In genomic region chr1:151534662-151535278, GRCh38 we compare ENCODE assay signal across 8 cellular contexts. TPM values are rescaled to one million over a fixed set of nuclear protein-coding genes. Genes with fewer than 3 reads are reported as not detected.
DNase-seq lines count a peak whose midpoint lies in the region; ATAC-seq and TF ChIP-seq lines count a peak whose summit lies in the region.

No MANE protein-coding gene starts in this region.

- CTCF ChIA-PET in activated CD4-positive, alpha-beta memory T cell treated with anti-CD3 and anti-CD28 coated beads, Interleukin-2, amount 10 ng/mL, durations not matched to agents 7 days and 5 days (lab: Charles Lee): interaction anchor here (0.6 to 2.0 kb wide), 7 partner anchors 9 to 302 kb away, joined by 3 to 11 read pairs (median 4); no protein-coding TSS in a partner anchor

- H3K4me2 ChIP-seq in mesendoderm (ENCODE audit: low read length): no peak overlapping the region

- H3K18ac ChIP-seq in mesendoderm (ENCODE audit: low read length): no peak overlapping the region

- POLR2A ChIA-PET in activated CD4-positive, alpha-beta memory T cell treated with anti-CD3 and anti-CD28 coated beads, Interleukin-2, amount 10 ng/mL, durations not matched to agents 7 days and 5 days (lab: Charles Lee): no interaction called here

- H4K5ac ChIP-seq in mesendoderm (ENCODE audit: low read length): no peak overlapping the region

- no peak overlapping the region for H3K56ac ChIP-seq in mesendoderm (ENCODE audit: low read length)

- no peak for ATAC-seq in GM18907 (IDR thresholded peaks at IDR 0.05; ENCODE audit: unreplicated experiment)

- TF ChIP-seq CTCF in BE2C (IDR thresholded peaks at IDR 0.05; ENCODE audit: low read depth, low read length): peak; percentile 99

- no peak overlapping the region for H3K23ac ChIP-seq in mesendoderm (ENCODE audit: low read length)

- H3K27me3 Mint-ChIP-seq in activated CD4-positive, alpha-beta memory T cell treated with anti-CD3 and anti-CD28 coated beads, Interleukin-2, amount 10 ng/mL, durations not matched to agents 7 days and 5 days: no peaks in the 10 kb centered on the region

- H3K36me3 Mint-ChIP-seq in activated CD4-positive, alpha-beta memory T cell treated with anti-CD3 and anti-CD28 coated beads, Interleukin-2, amount 10 ng/mL, durations not matched to agents 7 days and 5 days (ENCODE audit: low read depth): no peaks in the 10 kb centered on the region

- H2BK120ac ChIP-seq in mesendoderm (ENCODE audit: low read depth, low read length): no peak overlapping the region

- H3K9ac ChIP-seq in mesendoderm (ENCODE audit: low read length): no peak overlapping the region

- no peak overlapping the region for H3K4me3 Mint-ChIP-seq in activated CD4-positive, alpha-beta memory T cell treated with anti-CD3 and anti-CD28 coated beads, Interleukin-2, amount 10 ng/mL, durations not matched to agents 7 days and 5 days

- H3K27ac ChIP-seq in mesendoderm (ENCODE audit: low read depth, low read length): no peak overlapping the region

- no peak overlapping the region for H2BK15ac ChIP-seq in mesendoderm (replicated peaks; ENCODE audit: low read depth)

- H3K4me3 ChIP-seq in BE2C (ENCODE audit: low read depth, low read length) (no peak overlapping the region), mesendoderm (ENCODE audit: low read length) (no peak overlapping the region)

- no peak overlapping the region for H2AK5ac ChIP-seq in mesendoderm (ENCODE audit: low read length)

- peak; percentile 86 for DNase-seq in BE2C
- DNase-seq in H4 (ENCODE audit: low spot score): peak; percentile 55
- DNase-seq in NCI-H774 (lab: John Stamatoyannopoulos, UW): peak; percentile 55
- peak; percentile 83 for DNase-seq in activated CD4-positive, alpha-beta memory T cell treated with anti-CD3 and anti-CD28 coated beads, Interleukin-2, amount 10 ng/mL, durations not matched to agents 7 days and 5 days
- DNase-seq in effector CD8-positive, alpha-beta T cell (lab: John Stamatoyannopoulos, UW): peak; percentile 53
- DNase-seq in mesendoderm: peak; percentile 78
- DNase-seq in stimulated activated CD8-positive, alpha-beta memory T cell treated with anti-CD3 and anti-CD28 coated beads, Interleukin-4, amount 100 ng/mL, for 48 hours: peak; percentile 92

- H3K4ac ChIP-seq in mesendoderm (ENCODE audit: low read depth, low read length): no peak overlapping the region

- H3K9me3 Mint-ChIP-seq in activated CD4-positive, alpha-beta memory T cell treated with anti-CD3 and anti-CD28 coated beads, Interleukin-2, amount 10 ng/mL, durations not matched to agents 7 days and 5 days: no peaks in the 10 kb centered on the region

- H3K4me1 Mint-ChIP-seq in activated CD4-positive, alpha-beta memory T cell treated with anti-CD3 and anti-CD28 coated beads, Interleukin-2, amount 10 ng/mL, durations not matched to agents 7 days and 5 days: peaks cover 6% of the 10 kb centered on the region

- H2BK5ac ChIP-seq in mesendoderm (ENCODE audit: low read length): no peak overlapping the region

- no peak overlapping the region for H3K27ac Mint-ChIP-seq in activated CD4-positive, alpha-beta memory T cell treated with anti-CD3 and anti-CD28 coated beads, Interleukin-2, amount 10 ng/mL, durations not matched to agents 7 days and 5 days

- H3K36me3 ChIP-seq in BE2C: no peaks in the 10 kb centered on the region
- H3K36me3 ChIP-seq in mesendoderm (ENCODE audit: control insufficient read depth, insufficient read depth, low read length): no peaks in the 10 kb centered on the region

- H3K79me1 ChIP-seq in mesendoderm (ENCODE audit: low read length): no peaks in the 10 kb centered on the region

- no peak overlapping the region for H4K8ac ChIP-seq in mesendoderm (ENCODE audit: low read depth, low read length)

- WGBS in mesendoderm (ENCODE audit: extremely low coverage, insufficient coverage, low lambda C conversion rate): no CpG with 5 or more reads among the region's 12 CpGs

- H3K27me3 ChIP-seq in BE2C: no peaks in the 10 kb centered on the region
- H3K27me3 ChIP-seq in mesendoderm (ENCODE audit: insufficient read depth, low read length, poor library complexity): no peaks in the 10 kb centered on the region

- H3K4me1 ChIP-seq in BE2C: peaks cover 5% of the 10 kb centered on the region; the same call in 1 of the 2 replicates
- H3K4me1 ChIP-seq in mesendoderm (ENCODE audit: control insufficient read depth, low read depth, low read length): peaks cover 2% of the 10 kb centered on the region

- no peaks in the 10 kb centered on the region for H3K9me3 ChIP-seq in BE2C

- H3K79me2 ChIP-seq in mesendoderm (ENCODE audit: control insufficient read depth, insufficient read depth, low read length): no peaks in the 10 kb centered on the region

RNA-seq across cellular contexts. Expression of gene TUFT1, which starts 5.3 kb away (rescaled TPM):
- polyA plus RNA-seq in BE2C (2012; ENCODE audit: insufficient read depth, insufficient read length, low read depth): 4.3 TPM
- 4.1 and 4.5 TPM in 2 replicates for total RNA-seq in H4 (2014; rRNA removed; shearing (Covaris generic))
- 1 to 10 TPM; 4.5 to 4.9 TPM for total RNA-seq in activated CD4-positive, alpha-beta memory T cell treated with anti-CD3 and anti-CD28 coated beads, Interleukin-2, amount 10 ng/mL, durations not matched to agents 7 days and 5 days
- 16.9 TPM for polyA plus RNA-seq in mesendoderm (2013, experiment 1 of 2)
- polyA plus RNA-seq in mesendoderm (2013, experiment 2 of 2): 17.1 TPM

RNA-seq across cellular contexts. Expression of gene CGN, which starts 23.6 kb away (rescaled TPM):
- polyA plus RNA-seq in BE2C (2012; ENCODE audit: insufficient read depth, insufficient read length, low read depth): 26.1 TPM
- 0.31 and 1.8 TPM in 2 replicates for total RNA-seq in H4 (2014; rRNA removed; shearing (Covaris generic))
- under 1 TPM; 0.43 to 0.96 TPM for total RNA-seq in activated CD4-positive, alpha-beta memory T cell treated with anti-CD3 and anti-CD28 coated beads, Interleukin-2, amount 10 ng/mL, durations not matched to agents 7 days and 5 days
- polyA plus RNA-seq in mesendoderm (2013, experiment 1 of 2): 26.5 TPM
- polyA plus RNA-seq in mesendoderm (2013, experiment 2 of 2): 26.5 TPM
